Comparison of ENCODE assay signal across 26 cellular contexts in the genomic region with DNA sequence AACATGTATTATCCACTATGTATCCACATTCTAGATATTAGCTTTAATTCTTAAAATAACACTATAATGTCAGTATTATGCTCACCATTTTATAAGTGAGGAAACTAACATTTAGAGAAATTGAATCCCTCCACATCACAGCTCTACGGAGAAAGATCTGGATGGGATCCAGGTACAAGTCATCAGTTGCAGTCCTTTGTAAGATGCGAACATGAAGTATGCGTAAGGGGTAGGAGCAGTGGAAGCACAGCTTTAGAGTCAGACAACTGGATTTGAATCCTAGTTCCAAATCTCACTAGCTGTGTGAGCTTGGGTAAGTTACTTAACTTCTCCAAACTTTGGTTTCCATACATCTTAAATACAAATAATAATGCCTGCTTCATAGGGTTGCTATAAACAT.
"Had no signal": no experiment of that assay in that cellular context is flagged by ENCODE, and none has a peak within 500 bp of the region (broad histone marks: within the 10 kb centered on the region; RNA-seq: fewer than 3 reads in every experiment).

No MANE protein-coding gene starts in this region.

- H3K4me1 ChIP-seq: neural progenitor cell, parathyroid adenoma, psoas muscle, testis, thyroid gland, transverse colon, upper lobe of right lung had no signal

- H3K4me3 ChIP-seq: lung, neural progenitor cell, psoas muscle, skin epidermis, stomach, testis, thyroid gland, transverse colon, upper lobe of right lung had no signal

- H3K27ac ChIP-seq: neural progenitor cell, neutrophil, parathyroid adenoma, psoas muscle, skin epidermis, stomach, testis, thyroid gland, transverse colon, upper lobe of right lung had no signal

- H3K9me3 ChIP-seq: neutrophil, psoas muscle, stomach, testis, thyroid gland, transverse colon, upper lobe of right lung had no signal

- DNase-seq: hypothalamus; immature natural killer cell; kidney; mesendoderm; naive B cell; natural killer cell; nephron progenitor cell; occipital lobe; psoas muscle; stimulated activated CD4-positive, alpha-beta T cell treated with anti-CD3 and anti-CD28 coated beads, Interleukin-12 subunit alpha, Interleukin-12 subunit beta, amount 100 ng/mL, for 4 hours; stimulated activated CD4-positive, alpha-beta T cell treated with anti-CD3 and anti-CD28 coated beads, Interleukin-15, amount 100 ng/mL, for 24 hours; stimulated activated CD4-positive, alpha-beta T cell treated with anti-CD3 and anti-CD28 coated beads, Interleukin-2, amount 100 ng/mL, for 24 hours; stimulated activated CD4-positive, alpha-beta T cell treated with anti-CD3 and anti-CD28 coated beads, Interleukin-4, amount 100 ng/mL, for 1 hour; stimulated activated naive B cell treated with anti-CD40 and anti-IgM and Interleukin-4, amounts not matched to agents 10 μg/mL and 1 μg/mL and 100 μg/mL, for 72 hours; stimulated activated naive CD8-positive, alpha-beta T cell treated with anti-CD3 and anti-CD28 coated beads, Interleukin-15, Interleukin-2, amounts not matched to agents 100 U/mL and 50 U/mL, for 24 hours; stomach; testis; thyroid gland; transverse colon; upper lobe of right lung had no signal

- H3K36me3 ChIP-seq: neural progenitor cell, neutrophil, stomach, thyroid gland, transverse colon, upper lobe of right lung had no signal

- ATAC-seq: natural killer cell; psoas muscle; sciatic nerve; stimulated activated naive B cell treated with anti-CD40 and anti-IgM and Interleukin-4, amounts not matched to agents 10 μg/mL and 1 μg/mL and 100 μg/mL, for 72 hours; stimulated activated naive CD8-positive, alpha-beta T cell treated with anti-CD3 and anti-CD28 coated beads, Interleukin-15, Interleukin-2, amounts not matched to agents 100 U/mL and 50 U/mL, for 24 hours; upper lobe of right lung had no signal

- H3K27me3 ChIP-seq: neural progenitor cell, stomach, testis, thyroid gland, transverse colon, upper lobe of right lung had no signal
